Comparison of ENCODE assay signal across 13 cellular contexts in genomic region chr13:95153647-95154405, GRCh38.
A peak's percentile ranks its signal among the peaks of the same experiment; 100 is the strongest.
DNase-seq lines count a peak whose midpoint lies in the region; ATAC-seq and TF ChIP-seq lines count a peak whose summit lies in the region.
"Had no signal": no experiment of that assay in that cellular context is flagged by ENCODE, and none has a peak within 500 bp of the region (broad histone marks: within the 10 kb centered on the region; RNA-seq: fewer than 3 reads in every experiment).

No MANE protein-coding gene starts in this region.

- DNase-seq in NCI-H1105 treated with DMSO at 0.1 percent for 48 hours (lab: John Stamatoyannopoulos, UW) (peak; percentile 61), NCI-H1105 (lab: John Stamatoyannopoulos, UW) (no peak), RWPE2 (ENCODE audit: low spot score) (no peak), neuronal stem cell (ENCODE audit: low spot score) (no peak)
- DNase-seq: ACHN; activated CD4-positive, alpha-beta T cell treated with anti-CD3 and anti-CD28 coated beads, Interleukin-2, amount 50 U/mL, for 4 hours; effector CD8-positive, alpha-beta T cell; naive thymus-derived CD8-positive, alpha-beta T cell; NCI-H524 had no signal

- no peak for TF ChIP-seq CTCF in RWPE2 (IDR thresholded peaks at IDR 0.05; ENCODE audit: poor library complexity, severe bottlenecking)

- peak; percentile 63 for ATAC-seq in RWPE2 (ENCODE audit: low read depth)
- no peak for ATAC-seq in HG03460 (IDR thresholded peaks at IDR 0.05; ENCODE audit: unreplicated experiment)
- ATAC-seq in GM19455 (IDR thresholded peaks at IDR 0.05; ENCODE audit: unreplicated experiment): no peak
- ATAC-seq: naive thymus-derived CD8-positive, alpha-beta T cell had no signal

- H3K9ac ChIP-seq in skeletal muscle satellite cell (ENCODE audit: low read depth, low read length) (no peak overlapping the region), neuronal stem cell (ENCODE audit: low read depth, low read length, poor library complexity) (no peak overlapping the region)

- no peak overlapping the region for H4K8ac ChIP-seq in neuronal stem cell (ENCODE audit: low read depth, low read length)

- no peak overlapping the region for H2AK5ac ChIP-seq in neuronal stem cell (ENCODE audit: low read depth, low read length)

- H3K23ac ChIP-seq in neuronal stem cell (ENCODE audit: low read depth, low read length, poor library complexity): no peak overlapping the region

- peak overlapping the region; percentile 49 for H3K27ac ChIP-seq in RWPE2 (ENCODE audit: poor library complexity, severe bottlenecking)
- peak overlapping the region; percentile 26 to 88 for H3K27ac ChIP-seq in esophagus (ENCODE audit: low read depth in 2 of 2, low read length in 1 of 2)
- no peak overlapping the region for H3K27ac ChIP-seq in neuronal stem cell (replicated peaks; ENCODE audit: low read length)

- no peak overlapping the region for H2BK5ac ChIP-seq in neuronal stem cell (ENCODE audit: low read length)

- H3K4ac ChIP-seq in neuronal stem cell (ENCODE audit: low read length): no peak overlapping the region

- H2BK15ac ChIP-seq in neuronal stem cell (ENCODE audit: low read length): no peak overlapping the region

- H3K9me3 ChIP-seq in RWPE2 (ENCODE audit: severe bottlenecking) (no peaks in the 10 kb centered on the region), esophagus (ENCODE audit: control insufficient read depth in 2 of 2, insufficient read depth in 1 of 2, low read depth in 1 of 2, low read length in 1 of 2) (no peaks in the 10 kb centered on the region), skeletal muscle satellite cell (replicated peaks; ENCODE audit: low read length) (no peaks in the 10 kb centered on the region), neuronal stem cell (replicated peaks in 1 of 2; ENCODE audit: control insufficient read depth in 2 of 2, insufficient read depth in 1 of 2, low read depth in 1 of 2, low read length in 2 of 2) (no peaks in the 10 kb centered on the region)

- H3K27me3 ChIP-seq in RWPE2 (ENCODE audit: insufficient read depth, poor library complexity, severe bottlenecking) (no peaks in the 10 kb centered on the region), esophagus (ENCODE audit: control insufficient read depth in 1 of 2, insufficient read depth in 2 of 2, low read length in 2 of 2) (no peaks in the 10 kb centered on the region), skeletal muscle satellite cell (ENCODE audit: control insufficient read depth, insufficient read depth, low read length) (no peaks in the 10 kb centered on the region), neuronal stem cell (ENCODE audit: control insufficient read depth in 3 of 3, insufficient read depth in 3 of 3, low read depth in 1 of 3, low read length in 3 of 3) (no peaks in the 10 kb centered on the region)

- H2AFZ ChIP-seq in neuronal stem cell (ENCODE audit: low read length): no peak overlapping the region

- H3K79me1 ChIP-seq in neuronal stem cell (ENCODE audit: low read depth, low read length): no peaks in the 10 kb centered on the region

- no peaks in the 10 kb centered on the region for H3K36me3 ChIP-seq in RWPE2 (ENCODE audit: low read depth)
- no peaks in the 10 kb centered on the region for H3K36me3 ChIP-seq in esophagus (ENCODE audit: control insufficient read depth in 2 of 2, insufficient read depth in 2 of 2, low read length in 1 of 2)
- no peaks in the 10 kb centered on the region for H3K36me3 ChIP-seq in skeletal muscle satellite cell (ENCODE audit: insufficient read depth, low read length)
- no peaks in the 10 kb centered on the region for H3K36me3 ChIP-seq in neuronal stem cell (replicated peaks in 1 of 2; ENCODE audit: control insufficient read depth in 2 of 2, insufficient read depth in 2 of 2, low read length in 2 of 2)

- H3K4me2 ChIP-seq in skeletal muscle satellite cell (ENCODE audit: low read length) (peak overlapping the region; percentile 32), neuronal stem cell (ENCODE audit: insufficient read depth, low read length, poor library complexity, severe bottlenecking) (no peak overlapping the region)

- no peak overlapping the region for H3K18ac ChIP-seq in neuronal stem cell (ENCODE audit: low read length)

- H4K91ac ChIP-seq in neuronal stem cell (ENCODE audit: low read depth, low read length, poor library complexity): no peak overlapping the region

- H2BK12ac ChIP-seq in neuronal stem cell (ENCODE audit: low read length): no peak overlapping the region

- H3K4me3 ChIP-seq in RWPE2 (ENCODE audit: severe bottlenecking): no peak overlapping the region
- no peak overlapping the region for H3K4me3 ChIP-seq in esophagus (ENCODE audit: low read depth in 1 of 2, low read length in 2 of 2)
- no peak overlapping the region for H3K4me3 ChIP-seq in skeletal muscle satellite cell (ENCODE audit: low read length)
- no peak overlapping the region for H3K4me3 ChIP-seq in neuronal stem cell (ENCODE audit: low read length in 2 of 2)

- H3K4me1 ChIP-seq in RWPE2 (ENCODE audit: insufficient read depth, poor library complexity, severe bottlenecking) (peaks cover 21% of the 10 kb centered on the region), esophagus (ENCODE audit: control insufficient read depth in 2 of 2, insufficient read depth in 2 of 2, low read length in 1 of 2) (no peaks in the 10 kb centered on the region), skeletal muscle satellite cell (ENCODE audit: control insufficient read depth, insufficient read depth, low read length) (peaks cover 31% of the 10 kb centered on the region), neuronal stem cell (ENCODE audit: control insufficient read depth in 2 of 2, insufficient read depth in 1 of 2, low read depth in 1 of 2, low read length in 2 of 2) (peaks cover 5 to 16% of the 10 kb centered on the region in 2 donors)

- H3K14ac ChIP-seq in neuronal stem cell (ENCODE audit: low read length): no peak overlapping the region

- no peak overlapping the region for H2BK120ac ChIP-seq in neuronal stem cell (ENCODE audit: low read depth, low read length)

- WGBS in esophagus, 2 donors: 38 to 45% methylated on average over 7 of the region's 7 CpGs
- no CpG with 5 or more reads among the region's 7 CpGs for WGBS in neuronal stem cell (ENCODE audit: extremely low coverage in 2 of 2, insufficient read length in 2 of 2, insufficient replicate concordance in 1 of 2), 2 donors
